15 cellular contexts compared by ENCODE assay signal in genomic region chr18:23092121-23092520, GRCh38. TPM values are rescaled to one million over a fixed set of nuclear protein-coding genes. Genes with fewer than 3 reads are reported as not detected.
DNase-seq lines count a peak whose midpoint lies in the region; ATAC-seq, FAIRE-seq and TF ChIP-seq lines count a peak whose summit lies in the region.
"Had no signal": no experiment of that assay in that cellular context is flagged by ENCODE, and none has a peak within 500 bp of the region (broad histone marks: within the 10 kb centered on the region; RNA-seq: fewer than 3 reads in every experiment).

No MANE protein-coding gene starts in this region.

- no peaks in the 10 kb centered on the region for H4K20me1 ChIP-seq in BLaER1
- H4K20me1 ChIP-seq in IMR-90 (ENCODE audit: insufficient read depth, low read length): no peaks in the 10 kb centered on the region
- no peaks in the 10 kb centered on the region for H4K20me1 ChIP-seq in H1 (replicated peaks in 1 of 2; ENCODE audit: control insufficient read depth in 1 of 2, insufficient read depth in 2 of 2, low read length in 2 of 2)

- no peaks in the 10 kb centered on the region for H3K9me1 ChIP-seq in IMR-90 (ENCODE audit: insufficient read depth, low read length)

- CTCF ChIA-PET in IMR-90 (lab: Yijun Ruan, JAX): interaction anchor here (0.9 kb wide), 1 partner anchor 11 kb away, joined by 4 read pairs; no protein-coding TSS in a partner anchor
- CTCF ChIA-PET in H1 (lab: Charles Lee; ENCODE audit: partially characterized antibody): no interaction called here

- H2BK15ac ChIP-seq in IMR-90 (ENCODE audit: low read depth, low read length) (peak overlapping the region; percentile 44; the same call in 2 of the 3 replicates), H1 (ENCODE audit: low read length) (no peak overlapping the region)

- H4K91ac ChIP-seq in IMR-90 (ENCODE audit: insufficient read depth, low read depth, low read length) (peak overlapping the region; percentile 38; the same call in 1 of the 2 replicates), H1 (replicated peaks; ENCODE audit: insufficient read length, low read length) (no peak overlapping the region), trophoblast cell (ENCODE audit: low read depth, low read length) (no peak overlapping the region)

- H3K36me3 ChIP-seq in BLaER1 (no peaks in the 10 kb centered on the region), IMR-90 (ENCODE audit: control insufficient read depth, insufficient read depth, low read length) (no peaks in the 10 kb centered on the region), H1 (ENCODE audit: control insufficient read depth in 2 of 4, insufficient read depth in 4 of 4, low read length in 3 of 4) (no peaks in the 10 kb centered on the region), trophoblast cell (ENCODE audit: control insufficient read depth in 1 of 2, insufficient read depth in 2 of 2, low read length in 2 of 2) (no peaks in the 10 kb centered on the region)

- 0 out of 2 replicates have a peak overlapping the region, but pooled peaks have one; percentile 39 for H2BK12ac ChIP-seq in H1 (ENCODE audit: low read depth, low read length)
- no peak overlapping the region for H2BK12ac ChIP-seq in trophoblast cell (ENCODE audit: low read length)

- H3K4ac ChIP-seq in IMR-90 (ENCODE audit: low read depth, low read length) (peak overlapping the region; percentile 40; the same call in 1 of the 2 replicates), H1 (replicated peaks; ENCODE audit: insufficient read length, low read depth, low read length) (no peak overlapping the region), trophoblast cell (ENCODE audit: low read depth, low read length) (no peak overlapping the region)

- peaks cover 14% of the 10 kb centered on the region; the same call in 1 of the 2 replicates for H3K9me3 ChIP-seq in BLaER1
- H3K9me3 ChIP-seq in IMR-90 (ENCODE audit: control insufficient read depth, insufficient read depth, low read length): no peaks in the 10 kb centered on the region
- H3K9me3 ChIP-seq in H1 (ENCODE audit: insufficient read depth in 2 of 2, low read depth in 1 of 2, low read length in 1 of 2): no peaks in the 10 kb centered on the region
- H3K9me3 ChIP-seq in trophoblast cell (ENCODE audit: insufficient read depth, low read depth, low read length): no peaks in the 10 kb centered on the region

- H3K4me1 ChIP-seq in BLaER1: peaks cover 25% of the 10 kb centered on the region
- peaks cover 7% of the 10 kb centered on the region for H3K4me1 ChIP-seq in IMR-90 (ENCODE audit: control insufficient read depth, insufficient read depth, low read length)
- peaks cover 4 to 13% (median 7%) of the 10 kb centered on the region in 4 experiments; a peak in 5 of 7 replicates for H3K4me1 ChIP-seq in H1 (replicated peaks in 1 of 4; ENCODE audit: control insufficient read depth in 3 of 4, insufficient read depth in 4 of 4, low read length in 3 of 4)
- no peaks in the 10 kb centered on the region for H3K4me1 ChIP-seq in trophoblast cell (ENCODE audit: control insufficient read depth in 1 of 2, insufficient read depth in 2 of 2, low read length in 2 of 2)

- no peak for FAIRE-seq in H1 (lab: Jason Lieb, UNC)
- FAIRE-seq: A204.1, GM12878, K562 had no signal

- DNase-seq in IMR-90: no peak
- DNase-seq in H1 (ENCODE audit: low read depth in 1 of 2, low spot score in 2 of 2): no peak
- no peak for DNase-seq in trophoblast cell
- DNase-seq in OCI-M2 (lab: John Stamatoyannopoulos, UW; ENCODE audit: unreplicated experiment): no peak
- DNase-seq in GM13976 (ENCODE audit: low spot score): no peak
- DNase-seq: C1 segment of cervical spinal cord; CD4-positive, alpha-beta memory T cell; DMS79; HCEC 1CT; HFFc6 had no signal

- 100% methylated on average over 5 of the region's 9 CpGs; no CpG with 5 or more reads in 1 of the 2 experiments for WGBS in IMR-90 (ENCODE audit: extremely low coverage in 2 of 2, insufficient read length in 1 of 2), 2 experiments
- 93% methylated on average over 9 of the region's 9 CpGs; no CpG with 5 or more reads in 1 of the 2 experiments for WGBS in H1 (ENCODE audit: extremely low coverage in 1 of 2, insufficient coverage in 1 of 2, insufficient read length in 1 of 2, insufficient replicate concordance in 2 of 2, low coverage in 1 of 2, low lambda C conversion rate in 2 of 2, missing lambda C conversion rate in 1 of 2), 2 experiments
- no CpG with 5 or more reads among the region's 9 CpGs for WGBS in trophoblast cell (ENCODE audit: extremely low coverage, insufficient coverage, insufficient read length)

- H2BK120ac ChIP-seq in IMR-90 (ENCODE audit: low read depth, low read length) (peak overlapping the region; percentile 81), H1 (replicated peaks; ENCODE audit: low read depth, low read length) (no peak overlapping the region), trophoblast cell (ENCODE audit: insufficient read depth, low read length, poor library complexity) (no peak overlapping the region)

- TF ChIP-seq POLR2A in IMR-90 (IDR thresholded peaks at IDR 0.05; ENCODE audit: low read depth, low read length) (no peak), H1 (IDR thresholded peaks at IDR 0.05; ENCODE audit: control extremely low read depth in 1 of 2, low read depth in 2 of 2, low read length in 2 of 2) (no peak)

- no peaks in the 10 kb centered on the region for H3K79me1 ChIP-seq in IMR-90 (ENCODE audit: low read depth in 1 of 2, low read length in 2 of 2)
- no peaks in the 10 kb centered on the region for H3K79me1 ChIP-seq in H1 (ENCODE audit: low read depth, low read length)
- no peaks in the 10 kb centered on the region for H3K79me1 ChIP-seq in trophoblast cell (ENCODE audit: low read length)

- peak overlapping the region; percentile 81 for H3K14ac ChIP-seq in IMR-90 (replicated peaks; ENCODE audit: low read depth, low read length)
- no peak overlapping the region for H3K14ac ChIP-seq in H1 (ENCODE audit: insufficient read length)
- no peak overlapping the region for H3K14ac ChIP-seq in trophoblast cell (ENCODE audit: low read length)

- H4K5ac ChIP-seq in IMR-90 (ENCODE audit: low read depth, low read length) (peak overlapping the region; percentile 45; the same call in 1 of the 2 replicates), H1 (ENCODE audit: insufficient read length, low read depth, low read length) (no peak overlapping the region)

- no peak for ATAC-seq in IMR-90 (ENCODE audit: low read depth)
- no peak for ATAC-seq in HG02763 (IDR thresholded peaks at IDR 0.05; ENCODE audit: unreplicated experiment)
- ATAC-seq: K562 had no signal

- BruUV-seq in IMR-90 (replicated peaks; lab: Mats Ljungman, UMichigan): no TSS peak

- H3K27me3 ChIP-seq in BLaER1 (no peaks in the 10 kb centered on the region), IMR-90 (ENCODE audit: control insufficient read depth, insufficient read depth, low read length) (no peaks in the 10 kb centered on the region), H1 (replicated peaks in 1 of 4; ENCODE audit: control insufficient read depth in 3 of 4, extremely low read depth in 1 of 4, insufficient read depth in 3 of 4, low read length in 3 of 4) (no peaks in the 10 kb centered on the region), trophoblast cell (ENCODE audit: insufficient read depth, low read length) (no peaks in the 10 kb centered on the region)

- POLR2A ChIA-PET in IMR-90 (lab: Charles Lee; ENCODE audit: unreplicated experiment): no interaction called here
- POLR2A ChIA-PET in H1 (lab: Charles Lee; ENCODE audit: partially characterized antibody): no interaction called here

- H3K79me2 ChIP-seq in H1 (ENCODE audit: control insufficient read depth in 1 of 2, insufficient read depth in 2 of 2, low read length in 2 of 2) (no peaks in the 10 kb centered on the region), trophoblast cell (ENCODE audit: control insufficient read depth, insufficient read depth, low read length, poor library complexity) (no peaks in the 10 kb centered on the region)

- no peaks in the 10 kb centered on the region; the same call in 1 of the 2 replicates for H3K23me2 ChIP-seq in H1 (ENCODE audit: low read depth, low read length)

- TF ChIP-seq RAD21 in IMR-90 (IDR thresholded peaks at IDR 0.05; ENCODE audit: low read length): no peak
- TF ChIP-seq RAD21 in H1 (IDR thresholded peaks at IDR 0.05 in 1 of 2, conservative IDR thresholded peaks at IDR 0.05 in 1 of 2; ENCODE audit: low read depth in 2 of 2, low read length in 2 of 2): no peak

- H2AK5ac ChIP-seq in IMR-90 (ENCODE audit: low read depth, low read length) (peak overlapping the region; percentile 94), H1 (ENCODE audit: low read depth, low read length) (no peak overlapping the region), trophoblast cell (ENCODE audit: low read length) (peak overlapping the region; percentile 22)

- dilution Hi-C loops in IMR-90 (cut with HindIII; ENCODE audit: low sequenced_read_pairs, unreplicated experiment): no loop called here

- in situ Hi-C loops in IMR-90 (cut with MboI; ENCODE audit: low sequenced_read_pairs): no loop called here
- in situ Hi-C loops in GM13976 (cut with MboI; ENCODE audit: low sequenced_read_pairs, unreplicated experiment): no loop called here

- H2BK20ac ChIP-seq in IMR-90 (ENCODE audit: low read depth, low read length): peak overlapping the region; percentile 62; the same call in 1 of the 2 replicates
- no peak overlapping the region for H2BK20ac ChIP-seq in H1 (ENCODE audit: low read length)

- peak overlapping the region; percentile 65 for H3K4me2 ChIP-seq in BLaER1
- no peak overlapping the region for H3K4me2 ChIP-seq in IMR-90 (ENCODE audit: low read depth, low read length)
- no peak overlapping the region for H3K4me2 ChIP-seq in H1 (ENCODE audit: insufficient read depth in 1 of 2, low read depth in 2 of 2, low read length in 2 of 2)
- H3K4me2 ChIP-seq in trophoblast cell (ENCODE audit: low read length): no peak overlapping the region

- no peak overlapping the region for H4K12ac ChIP-seq in trophoblast cell (ENCODE audit: low read depth, low read length)

- H3K18ac ChIP-seq in IMR-90 (ENCODE audit: low read depth, low read length) (no peak overlapping the region; the same call in 1 of the 2 replicates), H1 (ENCODE audit: extremely low read depth, low read length) (no peak overlapping the region), trophoblast cell (ENCODE audit: low read length) (no peak overlapping the region)

- peak overlapping the region; percentile 72 for H2AK9ac ChIP-seq in IMR-90 (replicated peaks; ENCODE audit: low read depth, low read length, poor library complexity)

- H3K27ac ChIP-seq in BLaER1 (peak overlapping the region; percentile 20), IMR-90 (ENCODE audit: insufficient read depth, low read length) (no peak overlapping the region), H1 (ENCODE audit: low read depth, low read length) (no peak overlapping the region), trophoblast cell (ENCODE audit: low read depth, low read length) (no peak overlapping the region)

- H3K4me3 ChIP-seq in BLaER1 (no peak overlapping the region), IMR-90 (ENCODE audit: insufficient read depth, low read depth, low read length) (no peak overlapping the region), H1 (ENCODE audit: extremely low read depth in 1 of 4, insufficient read depth in 2 of 4, low read depth in 3 of 4, low read length in 4 of 4) (no peak overlapping the region), trophoblast cell (ENCODE audit: low read depth, low read length) (no peak overlapping the region)
- H3K4me3 ChIP-seq: GM12878, K562 had no signal

- H2AFZ ChIP-seq in IMR-90 (replicated peaks; ENCODE audit: low read length, poor library complexity) (peak overlapping the region; percentile 51), H1 (ENCODE audit: low read length) (no peak overlapping the region), trophoblast cell (ENCODE audit: insufficient read depth, low read length, poor library complexity) (no peak overlapping the region)

- H3K23ac ChIP-seq in IMR-90 (ENCODE audit: low read depth, low read length): no peak overlapping the region
- no peak overlapping the region for H3K23ac ChIP-seq in H1 (ENCODE audit: insufficient read length)
- H3K23ac ChIP-seq in trophoblast cell (ENCODE audit: low read length): no peak overlapping the region

- TF ChIP-seq EP300 in H1 (IDR thresholded peaks at IDR 0.05; ENCODE audit: borderline replicate concordance in 1 of 2, low read depth in 2 of 2, low read length in 2 of 2): no peak

- TF ChIP-seq CTCF in IMR-90 (conservative IDR thresholded peaks at IDR 0.05; ENCODE audit: low read depth, low read length): no peak
- TF ChIP-seq CTCF in H1 (IDR thresholded peaks at IDR 0.05; ENCODE audit: control extremely low read depth in 1 of 3, insufficient read depth in 1 of 3, low read depth in 1 of 3, low read length in 3 of 3): no peak
- TF ChIP-seq CTCF in GM13976 (IDR thresholded peaks at IDR 0.05; ENCODE audit: borderline replicate concordance, control extremely low read depth, extremely low read depth, insufficient read depth, missing control alignments): no peak

- intact Hi-C loops in IMR-90 (cut with micrococcal nuclease): no loop called here

- no peak overlapping the region for H2BK5ac ChIP-seq in IMR-90 (ENCODE audit: low read depth, low read length, poor library complexity, severe bottlenecking)
- no peak overlapping the region for H2BK5ac ChIP-seq in H1 (ENCODE audit: low read depth, low read length)
- no peak overlapping the region for H2BK5ac ChIP-seq in trophoblast cell (ENCODE audit: low read depth, low read length, poor library complexity)

- no peak overlapping the region for H3K56ac ChIP-seq in IMR-90 (ENCODE audit: extremely low read depth, insufficient read depth, low read length)
- H3K56ac ChIP-seq in H1 (replicated peaks; ENCODE audit: insufficient read length, low read depth, low read length): no peak overlapping the region

- H4K8ac ChIP-seq in IMR-90 (ENCODE audit: low read depth in 2 of 2, low read length in 2 of 2) (peak overlapping the region in 1 of 2 experiments; percentile 21; a peak in 1 of 4 replicates), H1 (ENCODE audit: extremely low read depth, insufficient read depth, low read length) (no peak overlapping the region), trophoblast cell (ENCODE audit: low read depth, low read length) (no peak overlapping the region)

- no peak overlapping the region for H3K9ac ChIP-seq in BLaER1
- H3K9ac ChIP-seq in IMR-90 (ENCODE audit: low read depth, low read length): no peak overlapping the region
- no peak overlapping the region for H3K9ac ChIP-seq in H1 (replicated peaks in 1 of 4; ENCODE audit: extremely low read depth in 1 of 4, low read depth in 3 of 4, low read length in 3 of 4)
- no peak overlapping the region for H3K9ac ChIP-seq in trophoblast cell (ENCODE audit: low read length)

RNA-seq across cellular contexts. Expression of gene CABLES1, which starts 43.2 kb away (rescaled TPM):
- total RNA-seq in IMR-90 (2012; rRNA removed): 4.7 and 5.7 TPM in 2 replicates
- polyA plus RNA-seq in IMR-90 (2012; rRNA removed) (4.4 and 4.7 TPM in 2 replicates), H1 (2011; rRNA removed) (8.3 and 9.2 TPM in 2 replicates)
- 2.2 and 5.2 TPM in 2 replicates for polyA plus RNA-seq in IMR-90 (2012; cell fraction: cytosol; rRNA removed)
- 3.2 and 7.3 TPM in 2 replicates for polyA plus RNA-seq in IMR-90 (2012; cell fraction: nucleus; rRNA removed; ENCODE audit: low replicate concordance)
- total RNA-seq in H1 (2021; fragmentation: NEBNext Ultra II Directional; extraction: Animal tissue kit (Norgen Biotek cat#: 25700)): 26.4 and 28.0 TPM in 2 replicates
- 9.1 TPM for polyA plus RNA-seq in H1 (2011; cell fraction: cytosol; rRNA removed)
- 17.4 TPM for polyA plus RNA-seq in H1 (2011; cell fraction: nucleus; rRNA removed)
- polyA plus RNA-seq in H1 (2012, experiment 1 of 2): 15.3 to 18.2 TPM (median 16.6 TPM) in 4 replicates
- 11.8 TPM for polyA plus RNA-seq in H1 (2012, experiment 2 of 2)
- 11.0 TPM for polyA plus RNA-seq in H1 (2013, experiment 1 of 2)
- polyA plus RNA-seq in H1 (2013, experiment 2 of 2): 9.9 TPM
- 13.6 and 21.1 TPM in 2 replicates for polyA minus RNA-seq in H1 (2011; rRNA and poly(A)+ RNA removed)
- polyA minus RNA-seq in H1 (2011; cell fraction: cytosol; rRNA and poly(A)+ RNA removed): 15.0 TPM
- 27.9 TPM for polyA minus RNA-seq in H1 (2011; cell fraction: nucleus; rRNA and poly(A)+ RNA removed)
- 2.1 and 2.3 TPM in 2 replicates for polyA plus RNA-seq in trophoblast cell (2013)
- polyA plus RNA-seq: CD4-positive, alpha-beta memory T cell had no signal
